1 cellular context compared by ENCODE assay signal in the genomic region with DNA sequence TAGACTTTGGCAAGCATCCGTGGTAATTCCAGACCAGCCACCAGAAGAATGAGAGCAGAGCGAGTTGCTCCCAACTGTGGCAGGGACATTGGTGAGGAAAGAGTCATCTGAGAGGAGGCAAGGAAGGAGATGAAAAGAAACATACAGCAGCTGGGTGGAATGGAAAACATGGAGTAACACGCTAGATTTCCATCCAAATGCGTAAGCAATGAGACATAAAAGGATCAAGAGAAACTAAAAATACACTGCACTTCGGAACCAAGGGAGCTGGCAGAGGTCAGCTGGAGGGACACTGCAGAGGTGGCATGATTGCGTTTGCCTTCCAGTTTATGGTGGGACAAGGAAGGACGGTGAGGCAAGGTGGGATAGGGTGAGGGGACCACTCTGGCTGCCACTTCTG.
TF ChIP-seq lines count a peak whose summit lies in the region.

No MANE protein-coding gene starts in this region.

TF ChIP-seq in WTC11, 78 proteins besides CTCF, POLR2A, EP300 and RAD21 (continued from another document):
- no peak for TF ChIP-seq SP1 (CRISPR knock-in tag; conservative IDR thresholded peaks at IDR 0.05)
- TF ChIP-seq AFF4 (CRISPR knock-in tag; IDR thresholded peaks at IDR 0.05; ENCODE audit: borderline replicate concordance) = no peak
- TF ChIP-seq GTF2I (CRISPR knock-in tag; conservative IDR thresholded peaks at IDR 0.05) = no peak
- TF ChIP-seq ETV6 (CRISPR knock-in tag; IDR thresholded peaks at IDR 0.05) = no peak
- no peak for TF ChIP-seq TEAD1 (CRISPR knock-in tag; IDR thresholded peaks at IDR 0.05)
- TF ChIP-seq, protein P1, sequence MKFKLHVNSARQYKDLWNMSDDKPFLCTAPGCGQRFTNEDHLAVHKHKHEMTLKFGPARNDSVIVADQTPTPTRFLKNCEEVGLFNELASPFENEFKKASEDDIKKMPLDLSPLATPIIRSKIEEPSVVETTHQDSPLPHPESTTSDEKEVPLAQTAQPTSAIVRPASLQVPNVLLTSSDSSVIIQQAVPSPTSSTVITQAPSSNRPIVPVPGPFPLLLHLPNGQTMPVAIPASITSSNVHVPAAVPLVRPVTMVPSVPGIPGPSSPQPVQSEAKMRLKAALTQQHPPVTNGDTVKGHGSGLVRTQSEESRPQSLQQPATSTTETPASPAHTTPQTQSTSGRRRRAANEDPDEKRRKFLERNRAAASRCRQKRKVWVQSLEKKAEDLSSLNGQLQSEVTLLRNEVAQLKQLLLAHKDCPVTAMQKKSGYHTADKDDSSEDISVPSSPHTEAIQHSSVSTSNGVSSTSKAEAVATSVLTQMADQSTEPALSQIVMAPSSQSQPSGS (CRISPR knock-in tag; IDR thresholded peaks at IDR 0.05; ENCODE audit: borderline replicate concordance, low read depth) = no peak
- TF ChIP-seq, protein P2, sequence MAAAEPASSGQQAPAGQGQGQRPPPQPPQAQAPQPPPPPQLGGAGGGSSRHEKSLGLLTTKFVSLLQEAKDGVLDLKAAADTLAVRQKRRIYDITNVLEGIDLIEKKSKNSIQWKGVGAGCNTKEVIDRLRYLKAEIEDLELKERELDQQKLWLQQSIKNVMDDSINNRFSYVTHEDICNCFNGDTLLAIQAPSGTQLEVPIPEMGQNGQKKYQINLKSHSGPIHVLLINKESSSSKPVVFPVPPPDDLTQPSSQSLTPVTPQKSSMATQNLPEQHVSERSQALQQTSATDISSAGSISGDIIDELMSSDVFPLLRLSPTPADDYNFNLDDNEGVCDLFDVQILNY (CRISPR knock-in tag; IDR thresholded peaks at IDR 0.05) = no peak
- no peak for TF ChIP-seq ESRRA (CRISPR knock-in tag; IDR thresholded peaks at IDR 0.05; ENCODE audit: borderline replicate concordance)
- no peak for TF ChIP-seq IRF1 (CRISPR knock-in tag; IDR thresholded peaks at IDR 0.05)
- TF ChIP-seq, protein P3, sequence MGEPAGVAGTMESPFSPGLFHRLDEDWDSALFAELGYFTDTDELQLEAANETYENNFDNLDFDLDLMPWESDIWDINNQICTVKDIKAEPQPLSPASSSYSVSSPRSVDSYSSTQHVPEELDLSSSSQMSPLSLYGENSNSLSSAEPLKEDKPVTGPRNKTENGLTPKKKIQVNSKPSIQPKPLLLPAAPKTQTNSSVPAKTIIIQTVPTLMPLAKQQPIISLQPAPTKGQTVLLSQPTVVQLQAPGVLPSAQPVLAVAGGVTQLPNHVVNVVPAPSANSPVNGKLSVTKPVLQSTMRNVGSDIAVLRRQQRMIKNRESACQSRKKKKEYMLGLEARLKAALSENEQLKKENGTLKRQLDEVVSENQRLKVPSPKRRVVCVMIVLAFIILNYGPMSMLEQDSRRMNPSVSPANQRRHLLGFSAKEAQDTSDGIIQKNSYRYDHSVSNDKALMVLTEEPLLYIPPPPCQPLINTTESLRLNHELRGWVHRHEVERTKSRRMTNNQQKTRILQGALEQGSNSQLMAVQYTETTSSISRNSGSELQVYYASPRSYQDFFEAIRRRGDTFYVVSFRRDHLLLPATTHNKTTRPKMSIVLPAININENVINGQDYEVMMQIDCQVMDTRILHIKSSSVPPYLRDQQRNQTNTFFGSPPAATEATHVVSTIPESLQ (CRISPR knock-in tag; IDR thresholded peaks at IDR 0.05) = no peak
- TF ChIP-seq ATF1 (CRISPR knock-in tag; IDR thresholded peaks at IDR 0.05) = no peak
- TF ChIP-seq AR (CRISPR knock-in tag; IDR thresholded peaks at IDR 0.05) = no peak
- no peak for TF ChIP-seq MLX (CRISPR knock-in tag; IDR thresholded peaks at IDR 0.05)
- no peak for TF ChIP-seq CBFB (CRISPR knock-in tag; IDR thresholded peaks at IDR 0.05; ENCODE audit: low read depth)
